ENCODE assay signal across 1 cellular context in the genomic region with DNA sequence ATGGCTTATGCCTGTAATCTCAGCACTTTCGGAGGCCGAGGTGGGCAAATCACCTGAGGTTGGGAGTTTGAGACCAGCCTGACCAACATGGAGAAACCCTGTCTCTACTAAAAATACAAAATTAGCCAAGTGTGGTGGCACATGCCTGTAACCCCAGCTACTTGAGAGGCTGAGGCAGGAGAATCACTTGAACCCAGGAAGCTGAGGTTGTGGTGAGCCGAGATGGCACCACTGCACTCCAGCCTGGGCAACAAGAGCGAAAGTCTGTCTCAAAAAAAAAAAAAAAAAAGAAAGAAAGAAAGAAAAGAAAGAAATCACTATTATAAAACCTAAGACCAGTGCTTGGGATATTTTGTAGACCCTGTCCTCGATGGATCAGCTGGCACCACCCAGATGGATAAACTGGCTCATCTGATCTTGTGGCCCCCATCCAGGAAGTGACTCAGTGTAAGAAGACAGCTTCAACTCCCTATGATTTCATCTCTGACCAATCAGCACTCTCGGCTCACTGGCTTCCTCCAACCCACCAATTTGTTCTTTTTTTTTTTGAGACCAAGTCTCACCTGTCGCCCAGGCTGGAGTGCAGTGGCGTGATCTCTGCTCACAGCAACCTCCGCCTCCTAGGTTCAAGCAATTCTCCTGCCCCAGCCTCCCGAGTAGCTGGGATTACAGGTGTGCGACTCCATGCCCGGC.
A peak's percentile ranks its signal among the peaks of the same experiment; 100 is the strongest.
TF ChIP-seq lines count a peak whose summit lies in the region.
"Not testable (repeated sequence)": the region's sequence is repeated elsewhere in the genome, so short reads cannot be mapped to it uniquely, and the experiment has no call there.

No MANE protein-coding gene starts in this region.

TF ChIP-seq in K562, 482 proteins besides CTCF, POLR2A, EP300 and RAD21 (continues in another document):
- TF ChIP-seq RBM25 (IDR thresholded peaks at IDR 0.05; ENCODE audit: low read depth, low read length, severe bottlenecking): peak; percentile 68
- peak; percentile 59; the same call in 1 of the 2 replicates for TF ChIP-seq SMARCC2 (IDR thresholded peaks at IDR 0.05; ENCODE audit: low read depth)
- TF ChIP-seq, protein P1, sequence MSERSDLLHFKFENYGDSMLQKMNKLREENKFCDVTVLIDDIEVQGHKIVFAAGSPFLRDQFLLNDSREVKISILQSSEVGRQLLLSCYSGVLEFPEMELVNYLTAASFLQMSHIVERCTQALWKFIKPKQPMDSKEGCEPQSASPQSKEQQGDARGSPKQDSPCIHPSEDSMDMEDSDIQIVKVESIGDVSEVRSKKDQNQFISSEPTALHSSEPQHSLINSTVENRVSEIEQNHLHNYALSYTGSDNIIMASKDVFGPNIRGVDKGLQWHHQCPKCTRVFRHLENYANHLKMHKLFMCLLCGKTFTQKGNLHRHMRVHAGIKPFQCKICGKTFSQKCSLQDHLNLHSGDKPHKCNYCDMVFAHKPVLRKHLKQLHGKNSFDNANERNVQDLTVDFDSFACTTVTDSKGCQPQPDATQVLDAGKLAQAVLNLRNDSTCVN (CRISPR knock-in tag; IDR thresholded peaks at IDR 0.05): 0 out of 2 replicates have a peak, but pooled peaks have one; percentile 26
- peak; percentile 44 for TF ChIP-seq FOS (IDR thresholded peaks at IDR 0.05; ENCODE audit: extremely low read depth, insufficient read length)
- TF ChIP-seq POLR2H (tag; IDR thresholded peaks at IDR 0.05; ENCODE audit: low read depth): peak; percentile 12; the same call in 1 of the 2 replicates
- peak; percentile 32; the same call in 1 of the 2 replicates for TF ChIP-seq NFE2 (IDR thresholded peaks at IDR 0.05; ENCODE audit: low read depth)
- 0 out of 2 replicates have a peak, but pooled peaks have one; percentile 50 for TF ChIP-seq ETV5 (CRISPR knock-in tag; IDR thresholded peaks at IDR 0.05; ENCODE audit: low read depth)
- peak; percentile 86 for TF ChIP-seq SMARCA4 (IDR thresholded peaks at IDR 0.05)
- TF ChIP-seq, protein P2, sequence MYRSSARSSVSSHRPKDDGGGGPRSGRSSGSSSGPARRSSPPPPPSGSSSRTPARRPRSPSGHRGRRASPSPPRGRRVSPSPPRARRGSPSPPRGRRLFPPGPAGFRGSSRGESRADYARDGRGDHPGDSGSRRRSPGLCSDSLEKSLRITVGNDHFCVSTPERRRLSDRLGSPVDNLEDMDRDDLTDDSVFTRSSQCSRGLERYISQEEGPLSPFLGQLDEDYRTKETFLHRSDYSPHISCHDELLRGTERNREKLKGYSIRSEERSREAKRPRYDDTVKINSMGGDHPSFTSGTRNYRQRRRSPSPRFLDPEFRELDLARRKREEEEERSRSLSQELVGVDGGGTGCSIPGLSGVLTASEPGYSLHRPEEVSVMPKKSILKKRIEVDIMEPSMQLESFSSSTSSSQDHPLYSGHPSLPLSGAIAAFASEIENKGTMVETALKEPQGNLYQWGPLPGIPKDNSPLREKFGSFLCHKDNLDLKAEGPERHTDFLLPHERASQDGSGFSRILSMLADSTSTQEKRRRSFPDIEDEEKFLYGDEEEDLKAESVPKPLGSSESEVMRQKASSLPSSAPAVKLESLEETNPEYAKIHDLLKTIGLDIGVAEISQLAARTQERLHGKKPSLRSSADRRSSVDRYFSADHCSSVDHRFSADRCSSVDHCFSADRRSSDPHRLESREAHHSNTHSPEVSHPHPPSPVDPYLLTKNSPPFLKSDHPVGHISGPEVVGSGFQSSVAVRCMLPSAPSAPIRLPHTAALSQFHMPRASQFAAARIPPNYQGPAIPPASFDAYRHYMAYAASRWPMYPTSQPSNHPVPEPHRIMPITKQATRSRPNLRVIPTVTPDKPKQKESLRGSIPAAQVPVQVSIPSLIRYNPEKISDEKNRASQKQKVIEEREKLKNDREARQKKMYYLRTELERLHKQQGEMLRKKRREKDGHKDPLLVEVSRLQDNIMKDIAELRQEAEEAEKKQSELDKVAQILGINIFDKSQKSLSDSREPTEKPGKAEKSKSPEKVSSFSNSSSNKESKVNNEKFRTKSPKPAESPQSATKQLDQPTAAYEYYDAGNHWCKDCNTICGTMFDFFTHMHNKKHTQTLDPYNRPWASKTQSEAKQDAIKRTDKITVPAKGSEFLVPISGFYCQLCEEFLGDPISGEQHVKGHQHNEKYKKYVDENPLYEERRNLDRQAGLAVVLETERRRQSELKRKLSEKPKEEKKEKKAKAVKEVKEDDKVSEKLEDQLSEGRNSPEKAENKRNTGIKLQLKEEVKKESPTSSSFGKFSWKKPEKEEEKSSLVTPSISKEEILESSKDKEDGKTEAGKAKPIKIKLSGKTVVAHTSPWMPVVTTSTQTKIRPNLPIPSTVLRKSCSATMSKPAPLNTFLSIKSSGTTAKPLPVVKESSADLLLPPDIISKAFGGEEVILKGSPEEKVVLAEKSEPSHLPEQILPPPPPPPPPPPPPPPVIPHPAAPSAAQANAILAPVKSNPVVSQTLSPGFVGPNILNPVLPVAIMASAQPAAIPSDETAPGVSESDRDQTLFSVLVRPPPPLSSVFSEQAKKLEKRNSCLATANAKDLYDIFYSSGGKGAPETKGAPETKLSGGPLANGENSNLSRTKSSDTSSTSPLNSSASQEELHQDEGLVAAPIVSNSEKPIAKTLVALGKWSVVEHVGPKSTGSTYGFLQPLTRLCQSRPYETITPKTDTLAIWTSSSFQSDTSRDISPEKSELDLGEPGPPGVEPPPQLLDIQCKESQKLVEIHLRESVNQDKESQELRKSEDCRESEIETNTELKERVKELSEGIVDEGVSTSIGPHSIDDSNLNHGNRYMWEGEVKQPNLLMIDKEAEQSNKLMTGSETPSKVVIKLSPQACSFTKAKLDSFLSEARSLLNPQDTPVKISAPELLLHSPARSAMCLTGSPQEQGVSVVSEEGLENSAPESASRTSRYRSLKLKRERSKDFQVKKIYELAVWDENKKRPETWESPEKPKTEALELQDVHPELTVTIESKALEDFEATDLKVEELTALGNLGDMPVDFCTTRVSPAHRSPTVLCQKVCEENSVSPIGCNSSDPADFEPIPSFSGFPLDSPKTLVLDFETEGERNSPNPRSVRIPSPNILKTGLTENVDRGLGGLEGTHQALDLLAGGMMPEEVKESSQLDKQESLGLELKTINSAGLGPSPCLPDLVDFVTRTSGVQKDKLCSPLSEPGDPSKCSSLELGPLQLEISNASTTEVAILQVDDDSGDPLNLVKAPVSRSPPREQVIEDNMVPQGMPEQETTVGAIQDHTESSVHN (IDR thresholded peaks at IDR 0.05; ENCODE audit: borderline replicate concordance in 1 of 2, low read depth in 1 of 2): peak in 1 of 2 experiments; percentile 81; a peak in 2 of 4 replicates
- TF ChIP-seq CXXC5 (CRISPR knock-in tag; IDR thresholded peaks at IDR 0.05): peak; percentile 40
- 0 out of 2 replicates have a peak, but pooled peaks have one; percentile 59 for TF ChIP-seq ZEB2 (IDR thresholded peaks at IDR 0.05)
- peak; percentile 37; the same call in 1 of the 2 replicates for TF ChIP-seq MYNN (IDR thresholded peaks at IDR 0.05)
- TF ChIP-seq MYNN (CRISPR knock-in tag; IDR thresholded peaks at IDR 0.05): not testable (repeated sequence)
- TF ChIP-seq, protein P3, sequence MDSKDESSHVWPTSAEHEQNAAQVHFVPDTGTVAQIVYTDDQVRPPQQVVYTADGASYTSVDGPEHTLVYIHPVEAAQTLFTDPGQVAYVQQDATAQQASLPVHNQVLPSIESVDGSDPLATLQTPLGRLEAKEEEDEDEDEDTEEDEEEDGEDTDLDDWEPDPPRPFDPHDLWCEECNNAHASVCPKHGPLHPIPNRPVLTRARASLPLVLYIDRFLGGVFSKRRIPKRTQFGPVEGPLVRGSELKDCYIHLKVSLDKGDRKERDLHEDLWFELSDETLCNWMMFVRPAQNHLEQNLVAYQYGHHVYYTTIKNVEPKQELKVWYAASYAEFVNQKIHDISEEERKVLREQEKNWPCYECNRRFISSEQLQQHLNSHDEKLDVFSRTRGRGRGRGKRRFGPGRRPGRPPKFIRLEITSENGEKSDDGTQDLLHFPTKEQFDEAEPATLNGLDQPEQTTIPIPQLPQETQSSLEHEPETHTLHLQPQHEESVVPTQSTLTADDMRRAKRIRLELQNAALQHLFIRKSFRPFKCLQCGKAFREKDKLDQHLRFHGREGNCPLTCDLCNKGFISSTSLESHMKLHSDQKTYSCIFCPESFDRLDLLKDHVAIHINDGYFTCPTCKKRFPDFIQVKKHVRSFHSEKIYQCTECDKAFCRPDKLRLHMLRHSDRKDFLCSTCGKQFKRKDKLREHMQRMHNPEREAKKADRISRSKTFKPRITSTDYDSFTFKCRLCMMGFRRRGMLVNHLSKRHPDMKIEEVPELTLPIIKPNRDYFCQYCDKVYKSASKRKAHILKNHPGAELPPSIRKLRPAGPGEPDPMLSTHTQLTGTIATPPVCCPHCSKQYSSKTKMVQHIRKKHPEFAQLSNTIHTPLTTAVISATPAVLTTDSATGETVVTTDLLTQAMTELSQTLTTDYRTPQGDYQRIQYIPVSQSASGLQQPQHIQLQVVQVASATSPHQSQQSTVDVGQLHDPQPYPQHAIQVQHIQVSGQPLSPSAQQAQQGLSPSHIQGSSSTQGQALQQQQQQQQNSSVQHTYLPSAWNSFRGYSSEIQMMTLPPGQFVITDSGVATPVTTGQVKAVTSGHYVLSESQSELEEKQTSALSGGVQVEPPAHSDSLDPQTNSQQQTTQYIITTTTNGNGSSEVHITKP (IDR thresholded peaks at IDR 0.05; ENCODE audit: partially characterized antibody): peak; percentile 39
- TF ChIP-seq DACH1 (IDR thresholded peaks at IDR 0.05; ENCODE audit: partially characterized antibody): peak; percentile 81
- TF ChIP-seq, protein P4, sequence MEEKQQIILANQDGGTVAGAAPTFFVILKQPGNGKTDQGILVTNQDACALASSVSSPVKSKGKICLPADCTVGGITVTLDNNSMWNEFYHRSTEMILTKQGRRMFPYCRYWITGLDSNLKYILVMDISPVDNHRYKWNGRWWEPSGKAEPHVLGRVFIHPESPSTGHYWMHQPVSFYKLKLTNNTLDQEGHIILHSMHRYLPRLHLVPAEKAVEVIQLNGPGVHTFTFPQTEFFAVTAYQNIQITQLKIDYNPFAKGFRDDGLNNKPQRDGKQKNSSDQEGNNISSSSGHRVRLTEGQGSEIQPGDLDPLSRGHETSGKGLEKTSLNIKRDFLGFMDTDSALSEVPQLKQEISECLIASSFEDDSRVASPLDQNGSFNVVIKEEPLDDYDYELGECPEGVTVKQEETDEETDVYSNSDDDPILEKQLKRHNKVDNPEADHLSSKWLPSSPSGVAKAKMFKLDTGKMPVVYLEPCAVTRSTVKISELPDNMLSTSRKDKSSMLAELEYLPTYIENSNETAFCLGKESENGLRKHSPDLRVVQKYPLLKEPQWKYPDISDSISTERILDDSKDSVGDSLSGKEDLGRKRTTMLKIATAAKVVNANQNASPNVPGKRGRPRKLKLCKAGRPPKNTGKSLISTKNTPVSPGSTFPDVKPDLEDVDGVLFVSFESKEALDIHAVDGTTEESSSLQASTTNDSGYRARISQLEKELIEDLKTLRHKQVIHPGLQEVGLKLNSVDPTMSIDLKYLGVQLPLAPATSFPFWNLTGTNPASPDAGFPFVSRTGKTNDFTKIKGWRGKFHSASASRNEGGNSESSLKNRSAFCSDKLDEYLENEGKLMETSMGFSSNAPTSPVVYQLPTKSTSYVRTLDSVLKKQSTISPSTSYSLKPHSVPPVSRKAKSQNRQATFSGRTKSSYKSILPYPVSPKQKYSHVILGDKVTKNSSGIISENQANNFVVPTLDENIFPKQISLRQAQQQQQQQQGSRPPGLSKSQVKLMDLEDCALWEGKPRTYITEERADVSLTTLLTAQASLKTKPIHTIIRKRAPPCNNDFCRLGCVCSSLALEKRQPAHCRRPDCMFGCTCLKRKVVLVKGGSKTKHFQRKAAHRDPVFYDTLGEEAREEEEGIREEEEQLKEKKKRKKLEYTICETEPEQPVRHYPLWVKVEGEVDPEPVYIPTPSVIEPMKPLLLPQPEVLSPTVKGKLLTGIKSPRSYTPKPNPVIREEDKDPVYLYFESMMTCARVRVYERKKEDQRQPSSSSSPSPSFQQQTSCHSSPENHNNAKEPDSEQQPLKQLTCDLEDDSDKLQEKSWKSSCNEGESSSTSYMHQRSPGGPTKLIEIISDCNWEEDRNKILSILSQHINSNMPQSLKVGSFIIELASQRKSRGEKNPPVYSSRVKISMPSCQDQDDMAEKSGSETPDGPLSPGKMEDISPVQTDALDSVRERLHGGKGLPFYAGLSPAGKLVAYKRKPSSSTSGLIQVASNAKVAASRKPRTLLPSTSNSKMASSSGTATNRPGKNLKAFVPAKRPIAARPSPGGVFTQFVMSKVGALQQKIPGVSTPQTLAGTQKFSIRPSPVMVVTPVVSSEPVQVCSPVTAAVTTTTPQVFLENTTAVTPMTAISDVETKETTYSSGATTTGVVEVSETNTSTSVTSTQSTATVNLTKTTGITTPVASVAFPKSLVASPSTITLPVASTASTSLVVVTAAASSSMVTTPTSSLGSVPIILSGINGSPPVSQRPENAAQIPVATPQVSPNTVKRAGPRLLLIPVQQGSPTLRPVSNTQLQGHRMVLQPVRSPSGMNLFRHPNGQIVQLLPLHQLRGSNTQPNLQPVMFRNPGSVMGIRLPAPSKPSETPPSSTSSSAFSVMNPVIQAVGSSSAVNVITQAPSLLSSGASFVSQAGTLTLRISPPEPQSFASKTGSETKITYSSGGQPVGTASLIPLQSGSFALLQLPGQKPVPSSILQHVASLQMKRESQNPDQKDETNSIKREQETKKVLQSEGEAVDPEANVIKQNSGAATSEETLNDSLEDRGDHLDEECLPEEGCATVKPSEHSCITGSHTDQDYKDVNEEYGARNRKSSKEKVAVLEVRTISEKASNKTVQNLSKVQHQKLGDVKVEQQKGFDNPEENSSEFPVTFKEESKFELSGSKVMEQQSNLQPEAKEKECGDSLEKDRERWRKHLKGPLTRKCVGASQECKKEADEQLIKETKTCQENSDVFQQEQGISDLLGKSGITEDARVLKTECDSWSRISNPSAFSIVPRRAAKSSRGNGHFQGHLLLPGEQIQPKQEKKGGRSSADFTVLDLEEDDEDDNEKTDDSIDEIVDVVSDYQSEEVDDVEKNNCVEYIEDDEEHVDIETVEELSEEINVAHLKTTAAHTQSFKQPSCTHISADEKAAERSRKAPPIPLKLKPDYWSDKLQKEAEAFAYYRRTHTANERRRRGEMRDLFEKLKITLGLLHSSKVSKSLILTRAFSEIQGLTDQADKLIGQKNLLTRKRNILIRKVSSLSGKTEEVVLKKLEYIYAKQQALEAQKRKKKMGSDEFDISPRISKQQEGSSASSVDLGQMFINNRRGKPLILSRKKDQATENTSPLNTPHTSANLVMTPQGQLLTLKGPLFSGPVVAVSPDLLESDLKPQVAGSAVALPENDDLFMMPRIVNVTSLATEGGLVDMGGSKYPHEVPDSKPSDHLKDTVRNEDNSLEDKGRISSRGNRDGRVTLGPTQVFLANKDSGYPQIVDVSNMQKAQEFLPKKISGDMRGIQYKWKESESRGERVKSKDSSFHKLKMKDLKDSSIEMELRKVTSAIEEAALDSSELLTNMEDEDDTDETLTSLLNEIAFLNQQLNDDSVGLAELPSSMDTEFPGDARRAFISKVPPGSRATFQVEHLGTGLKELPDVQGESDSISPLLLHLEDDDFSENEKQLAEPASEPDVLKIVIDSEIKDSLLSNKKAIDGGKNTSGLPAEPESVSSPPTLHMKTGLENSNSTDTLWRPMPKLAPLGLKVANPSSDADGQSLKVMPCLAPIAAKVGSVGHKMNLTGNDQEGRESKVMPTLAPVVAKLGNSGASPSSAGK (IDR thresholded peaks at IDR 0.05): peak; percentile 68
- peak; percentile 83 for TF ChIP-seq ETV1 (tag; conservative IDR thresholded peaks at IDR 0.05; ENCODE audit: low read depth)
- TF ChIP-seq NRF1 (conservative IDR thresholded peaks at IDR 0.05 in 1 of 2, IDR thresholded peaks at IDR 0.05 in 1 of 2): 0 out of 4 replicates have a peak, but pooled peaks of 1 of the 2 experiments have one; percentile 14
- 0 out of 4 replicates have a peak, but pooled peaks of 1 of the 2 experiments have one; percentile 21 for TF ChIP-seq MAZ (CRISPR knock-in tag; conservative IDR thresholded peaks at IDR 0.05 in 1 of 2, IDR thresholded peaks at IDR 0.05 in 1 of 2)
